Comparison of ENCODE assay signal across 8 cellular contexts in genomic region chr15:90845201-90845949, GRCh38. TPM values are rescaled to one million over a fixed set of nuclear protein-coding genes. Genes with fewer than 3 reads are reported as not detected.
DNase-seq lines count a peak whose midpoint lies in the region; ATAC-seq and TF ChIP-seq lines count a peak whose summit lies in the region.

No MANE protein-coding gene starts in this region.

- H4K20me1 ChIP-seq in Karpas-422 (ENCODE audit: insufficient read depth, low read depth, low read length) = no peaks in the 10 kb centered on the region

- H3K9me2 ChIP-seq in Karpas-422 (replicated peaks; ENCODE audit: insufficient read depth, low read length) = no peaks in the 10 kb centered on the region

- CTCF ChIA-PET in activated CD8-positive, alpha-beta T cell treated with anti-CD3 and anti-CD28 coated beads, Interleukin-2, amount 10 ng/mL, durations not matched to agents 7 days and 5 days (lab: Charles Lee) = interaction anchor here (0.6 to 2.1 kb wide), 2 partner anchors 10 to 27 kb away, joined by 4 to 6 read pairs; no protein-coding TSS in a partner anchor

- H3K36me3 ChIP-seq in Karpas-422 (ENCODE audit: insufficient read depth, low read length) (peaks cover 26% of the 10 kb centered on the region), left lung (no peaks in the 10 kb centered on the region), WERI-Rb-1 (no peaks in the 10 kb centered on the region)

- peaks cover 30% of the 10 kb centered on the region for H3K4me1 Mint-ChIP-seq in activated CD8-positive, alpha-beta T cell treated with anti-CD3 and anti-CD28 coated beads, Interleukin-2, amount 10 ng/mL, durations not matched to agents 7 days and 5 days (ENCODE audit: low read depth)

- POLR2A ChIA-PET in activated CD8-positive, alpha-beta T cell treated with anti-CD3 and anti-CD28 coated beads, Interleukin-2, amount 10 ng/mL, durations not matched to agents 7 days and 5 days (lab: Charles Lee) = interaction anchor here (0.6 to 2.1 kb wide), 2 partner anchors 128 to 614 kb away, joined by 3 to 7 read pairs; partner anchors contain the start of gene BLM

- no peak overlapping the region for H3K4me3 Mint-ChIP-seq in activated CD8-positive, alpha-beta T cell treated with anti-CD3 and anti-CD28 coated beads, Interleukin-2, amount 10 ng/mL, durations not matched to agents 7 days and 5 days

- H3K27ac ChIP-seq in Karpas-422 (ENCODE audit: low read length) = peak overlapping the region; percentile 26; the same call in 1 of the 2 replicates
- peak overlapping the region in 1 of 2 donors; percentile 90 for H3K27ac ChIP-seq in left lung
- H3K27ac ChIP-seq in WERI-Rb-1 = no peak overlapping the region

- TF ChIP-seq CTCF in left lung (IDR thresholded peaks at IDR 0.05) (no peak), WERI-Rb-1 (IDR thresholded peaks at IDR 0.05; ENCODE audit: low read depth, low read length) (no peak)

- no peaks in the 10 kb centered on the region for H3K9me3 ChIP-seq in Karpas-422 (ENCODE audit: low read length)
- no peaks in the 10 kb centered on the region for H3K9me3 ChIP-seq in left lung
- H3K9me3 ChIP-seq in WERI-Rb-1 (ENCODE audit: severe bottlenecking) = no peaks in the 10 kb centered on the region

- H3K27me3 ChIP-seq in Karpas-422 (ENCODE audit: low read length) (no peaks in the 10 kb centered on the region), left lung (no peaks in the 10 kb centered on the region), WERI-Rb-1 (ENCODE audit: insufficient read depth, low read depth, severe bottlenecking) (no peaks in the 10 kb centered on the region)

- ATAC-seq in activated CD8-positive, alpha-beta T cell treated with anti-CD3 and anti-CD28 coated beads, Interleukin-2, amount 10 ng/mL, durations not matched to agents 7 days and 5 days = peak; percentile 61
- peak; percentile 82 for ATAC-seq in left lung

- peaks cover 2% of the 10 kb centered on the region for H3K36me3 Mint-ChIP-seq in activated CD8-positive, alpha-beta T cell treated with anti-CD3 and anti-CD28 coated beads, Interleukin-2, amount 10 ng/mL, durations not matched to agents 7 days and 5 days (ENCODE audit: low read depth)

- no peak overlapping the region for H3K4me2 ChIP-seq in Karpas-422 (ENCODE audit: low read depth, low read length, poor library complexity, severe bottlenecking)

- H3K4me1 ChIP-seq in Karpas-422 (ENCODE audit: low read length) (peaks cover 22% of the 10 kb centered on the region), left lung (peaks cover 0 to 31% of the 10 kb centered on the region in 2 donors)

- H3K9me3 Mint-ChIP-seq in activated CD8-positive, alpha-beta T cell treated with anti-CD3 and anti-CD28 coated beads, Interleukin-2, amount 10 ng/mL, durations not matched to agents 7 days and 5 days (ENCODE audit: insufficient read depth) = no peaks in the 10 kb centered on the region

- 0 out of 2 replicates have a peak overlapping the region, but pooled peaks have one; percentile 6 for H3K9ac ChIP-seq in Karpas-422 (ENCODE audit: low read length)

- intact Hi-C loops in left lung (cut with DNase I) = no loop called here

- H3K4me3 ChIP-seq in Karpas-422 (ENCODE audit: low read length) = no peak overlapping the region
- no peak overlapping the region for H3K4me3 ChIP-seq in left lung
- no peak overlapping the region for H3K4me3 ChIP-seq in WERI-Rb-1 (ENCODE audit: low read depth, low read length)

- peak overlapping the region; percentile 43 for H3K27ac Mint-ChIP-seq in activated CD8-positive, alpha-beta T cell treated with anti-CD3 and anti-CD28 coated beads, Interleukin-2, amount 10 ng/mL, durations not matched to agents 7 days and 5 days

- peak; percentile 81 for DNase-seq in activated CD4-positive, alpha-beta T cell treated with anti-CD3 and anti-CD28 coated beads for 48 hours
- DNase-seq in activated CD4-positive, alpha-beta T cell treated with anti-CD3 and anti-CD28 coated beads, Interleukin-2, amount 50 U/mL, for 1 hour = no peak
- peak; percentile 47 for DNase-seq in GOT3 (lab: John Stamatoyannopoulos, UW)
- no peak for DNase-seq in Karpas-422
- DNase-seq in activated CD8-positive, alpha-beta T cell treated with anti-CD3 and anti-CD28 coated beads, Interleukin-2, amount 10 ng/mL, durations not matched to agents 7 days and 5 days = peak; percentile 41
- DNase-seq in left lung = peak; percentile 49 to 77
- no peak for DNase-seq in NCI-H187 (lab: John Stamatoyannopoulos, UW)
- no peak for DNase-seq in WERI-Rb-1

- H2AFZ ChIP-seq in Karpas-422 (ENCODE audit: low read length) = no peak overlapping the region

- H3K27me3 Mint-ChIP-seq in activated CD8-positive, alpha-beta T cell treated with anti-CD3 and anti-CD28 coated beads, Interleukin-2, amount 10 ng/mL, durations not matched to agents 7 days and 5 days (ENCODE audit: low read depth) = no peaks in the 10 kb centered on the region

- H3K79me2 ChIP-seq in Karpas-422 (ENCODE audit: low read length) = peaks cover 20% of the 10 kb centered on the region

RNA-seq across cellular contexts. Expression of gene FURIN, which starts 23.0 kb away (rescaled TPM):
- 30.4 and 30.9 TPM in 2 replicates for total RNA-seq in Karpas-422 (2014; rRNA removed; shearing (Covaris generic); ENCODE audit: low replicate concordance)
- total RNA-seq in activated CD8-positive, alpha-beta T cell treated with anti-CD3 and anti-CD28 coated beads, Interleukin-2, amount 10 ng/mL, durations not matched to agents 7 days and 5 days = 10 to 100 TPM; 86.0 to 86.5 TPM
- 100 to 1,000 TPM; 114 TPM for total RNA-seq in left lung

RNA-seq across cellular contexts. Expression of gene FES, which starts 38.9 kb away (rescaled TPM):
- total RNA-seq in Karpas-422 (2014; rRNA removed; shearing (Covaris generic); ENCODE audit: low replicate concordance) = 33.7 and 88.0 TPM in 2 replicates
- total RNA-seq in activated CD8-positive, alpha-beta T cell treated with anti-CD3 and anti-CD28 coated beads, Interleukin-2, amount 10 ng/mL, durations not matched to agents 7 days and 5 days = 10 to 100 TPM; 10.5 to 11.1 TPM
- total RNA-seq in left lung = 10 to 100 TPM; 37.6 to 65.2 TPM

RNA-seq across cellular contexts. Expression of gene MAN2A2, which starts 57.7 kb away (rescaled TPM):
- 27.4 and 60.8 TPM in 2 replicates for total RNA-seq in Karpas-422 (2014; rRNA removed; shearing (Covaris generic); ENCODE audit: low replicate concordance)
- total RNA-seq in activated CD8-positive, alpha-beta T cell treated with anti-CD3 and anti-CD28 coated beads, Interleukin-2, amount 10 ng/mL, durations not matched to agents 7 days and 5 days = 10 to 100 TPM; 82.7 to 97.7 TPM
- 10 to 100 TPM; 78.6 to 86.3 TPM for total RNA-seq in left lung

Comparison
In these comparisons a context has a peak if more than half of its experiments do, and no peak if none do; other contexts are left out.
1. DNase-seq: peak in activated CD4-positive, alpha-beta T cell treated with anti-CD3 and anti-CD28 coated beads for 48 hours (single experiment), GOT3 (single experiment), activated CD8-positive, alpha-beta T cell treated with anti-CD3 and anti-CD28 coated beads, Interleukin-2, amount 10 ng/mL, durations not matched to agents 7 days and 5 days (single experiment) and left lung (2 of 2); none in activated CD4-positive, alpha-beta T cell treated with anti-CD3 and anti-CD28 coated beads, Interleukin-2, amount 50 U/mL, for 1 hour (single experiment), Karpas-422 (single experiment), NCI-H187 (0 of 2) and WERI-Rb-1 (single experiment).